ENCODE assay signal across 12 cellular contexts in genomic region chr2:231683292-231683898, GRCh38. TPM values are rescaled to one million over a fixed set of nuclear protein-coding genes. Genes with fewer than 3 reads are reported as not detected.
DNase-seq lines count a peak whose midpoint lies in the region; TF ChIP-seq lines count a peak whose summit lies in the region.
"Had no signal": no experiment of that assay in that cellular context is flagged by ENCODE, and none has a peak within 500 bp of the region (broad histone marks: within the 10 kb centered on the region; RNA-seq: fewer than 3 reads in every experiment).

No MANE protein-coding gene starts in this region.

- no peak overlapping the region for H3K18ac ChIP-seq in mesenchymal stem cell (ENCODE audit: low read depth in 1 of 2, low read length in 2 of 2)

- no peak overlapping the region for H2BK120ac ChIP-seq in mesenchymal stem cell (ENCODE audit: low read depth, low read length)

- H3K23ac ChIP-seq in mesenchymal stem cell (ENCODE audit: low read length in 2 of 2), result no peak overlapping the region

- H3K4ac ChIP-seq in mesenchymal stem cell (ENCODE audit: low read depth in 1 of 2, low read length in 2 of 2), result no peak overlapping the region

- H3K4me3 ChIP-seq in osteoblast (ENCODE audit: insufficient read depth, low read length), result no peak overlapping the region
- H3K4me3 ChIP-seq in mesenchymal stem cell (ENCODE audit: insufficient read depth in 1 of 2, low read depth in 1 of 2, low read length in 2 of 2), result no peak overlapping the region
- H3K4me3 ChIP-seq: gastrocnemius medialis had no signal

- H3K4me1 ChIP-seq in osteoblast (ENCODE audit: insufficient read depth, low read length), result peaks cover 4% of the 10 kb centered on the region
- peaks cover 16% of the 10 kb centered on the region for H3K4me1 ChIP-seq in mesenchymal stem cell (ENCODE audit: control insufficient read depth, insufficient read depth, low read depth, low read length)

- no peak overlapping the region for H4K8ac ChIP-seq in mesenchymal stem cell (ENCODE audit: low read length)

- H4K20me1 ChIP-seq in osteoblast (ENCODE audit: insufficient read depth, low read length), result no peaks in the 10 kb centered on the region

- H3K27ac ChIP-seq in osteoblast (ENCODE audit: low read depth, low read length) (no peak overlapping the region), mesenchymal stem cell (ENCODE audit: low read length, poor library complexity, severe bottlenecking) (no peak overlapping the region)
- H3K27ac ChIP-seq: gastrocnemius medialis had no signal

- H4K91ac ChIP-seq in mesenchymal stem cell (ENCODE audit: low read length), result no peak overlapping the region

- H3K36me3 ChIP-seq in osteoblast (ENCODE audit: insufficient read depth, low read length) (no peaks in the 10 kb centered on the region), mesenchymal stem cell (ENCODE audit: control insufficient read depth in 1 of 2, insufficient read depth in 2 of 2, low read depth in 1 of 2, low read length in 2 of 2) (no peaks in the 10 kb centered on the region)
- H3K36me3 ChIP-seq: gastrocnemius medialis had no signal

- no peaks in the 10 kb centered on the region for H3K27me3 ChIP-seq in osteoblast (ENCODE audit: insufficient read depth, low read length)
- no peaks in the 10 kb centered on the region for H3K27me3 ChIP-seq in mesenchymal stem cell (ENCODE audit: control insufficient read depth in 1 of 2, insufficient read depth in 1 of 2, low read length in 2 of 2)
- H3K27me3 ChIP-seq: gastrocnemius medialis had no signal

- no peak overlapping the region for H3K4me2 ChIP-seq in osteoblast (ENCODE audit: insufficient read depth, low read length)
- H3K4me2 ChIP-seq in mesenchymal stem cell (ENCODE audit: low read length, poor library complexity, severe bottlenecking), result no peak overlapping the region

- H3K79me2 ChIP-seq in osteoblast (ENCODE audit: insufficient read depth, low read length), result no peaks in the 10 kb centered on the region

- no peak overlapping the region for H2AK5ac ChIP-seq in mesenchymal stem cell (ENCODE audit: low read length, severe bottlenecking)

- H2BK5ac ChIP-seq in mesenchymal stem cell (ENCODE audit: low read depth, low read length, poor library complexity, severe bottlenecking), result no peak overlapping the region

- H3K14ac ChIP-seq in mesenchymal stem cell (ENCODE audit: low read length in 2 of 2), result no peak overlapping the region

- DNase-seq in DMS153 (lab: John Stamatoyannopoulos, UW) (peak; percentile 49), NCI-H1092 treated with DMSO at 0.1 percent for 48 hours (lab: John Stamatoyannopoulos, UW) (peak; percentile 53), amygdala (lab: John Stamatoyannopoulos, UW) (peak in 48 of 56 donors; percentile 25 to 85 (median 65)), osteoblast (ENCODE audit: insufficient read length, low spot score, missing footprints) (peak; percentile 79), mesenchymal stem cell (no peak), AG08395 (ENCODE audit: low spot score) (no peak)
- no peak for DNase-seq in effector CD8-positive, alpha-beta T cell (lab: John Stamatoyannopoulos, UW)
- DNase-seq: activated CD4-positive, alpha-beta T cell treated with anti-CD3 and anti-CD28 coated beads, Interleukin-2, amount 10 ng/mL, durations not matched to agents 7 days and 5 days; gastrocnemius medialis; kidney; NCI-H187; PC-3 had no signal

- no peak overlapping the region for H2BK15ac ChIP-seq in mesenchymal stem cell (ENCODE audit: low read depth, poor library complexity, severe bottlenecking)

- no peaks in the 10 kb centered on the region for H3K79me1 ChIP-seq in mesenchymal stem cell (replicated peaks; ENCODE audit: low read length, poor library complexity, severe bottlenecking)

- H3K9me3 ChIP-seq in osteoblast (ENCODE audit: low read depth, low read length), result no peaks in the 10 kb centered on the region
- no peaks in the 10 kb centered on the region for H3K9me3 ChIP-seq in mesenchymal stem cell (ENCODE audit: control insufficient read depth, low read length)
- H3K9me3 ChIP-seq: gastrocnemius medialis had no signal

- TF ChIP-seq CTCF in osteoblast (IDR thresholded peaks at IDR 0.05; ENCODE audit: extremely low read depth, low read depth, low read length), result no peak

- WGBS in mesenchymal stem cell, result 90% methylated on average over 6 of the region's 6 CpGs

- H2AFZ ChIP-seq in osteoblast (ENCODE audit: low read length) (no peak overlapping the region), mesenchymal stem cell (ENCODE audit: low read depth, low read length) (no peak overlapping the region)

- H2BK12ac ChIP-seq in mesenchymal stem cell (ENCODE audit: low read length in 2 of 2), result no peak overlapping the region

- H3K9ac ChIP-seq in mesenchymal stem cell (ENCODE audit: low read length), result no peak overlapping the region

RNA-seq across cellular contexts. Expression of gene PTMA, which starts 24.9 kb away (rescaled TPM):
- total RNA-seq in osteoblast, result 459 and 545 TPM in 2 replicates
- polyA plus RNA-seq in mesenchymal stem cell (2013, experiment 1 of 2), result 1,344 TPM
- 1,330 TPM for polyA plus RNA-seq in mesenchymal stem cell (2013, experiment 2 of 2)

Comparison
In these comparisons a context has a peak if more than half of its experiments do, and no peak if none do; other contexts are left out.
1. DNase-seq: peak in DMS153 (single experiment), NCI-H1092 treated with DMSO at 0.1 percent for 48 hours (single experiment), amygdala (48 of 56) and osteoblast (single experiment); none in mesenchymal stem cell (single experiment), effector CD8-positive, alpha-beta T cell (single experiment) and AG08395 (single experiment).